8 cellular contexts compared by ENCODE assay signal in the genomic region with DNA sequence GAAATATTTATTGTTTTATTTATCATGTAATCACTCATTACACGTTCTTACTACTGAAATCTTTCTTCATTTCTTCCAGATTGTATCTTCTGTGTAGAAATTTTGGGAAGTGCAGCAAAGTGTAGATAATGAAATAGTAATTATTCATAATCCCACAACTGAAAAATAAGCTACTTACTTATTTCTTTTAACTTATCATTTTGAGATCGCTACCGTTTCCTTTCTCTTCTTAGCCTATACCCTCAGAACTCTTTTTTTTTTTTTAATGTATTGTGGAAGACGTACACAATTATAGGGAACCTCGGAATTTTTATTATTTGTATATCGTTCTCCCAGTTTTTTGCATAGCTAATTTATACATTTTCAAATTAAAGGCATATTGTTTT. TPM values are rescaled to one million over a fixed set of nuclear protein-coding genes. Genes with fewer than 3 reads are reported as not detected.
DNase-seq lines count a peak whose midpoint lies in the region; ATAC-seq and TF ChIP-seq lines count a peak whose summit lies in the region.

No MANE protein-coding gene starts in this region.

- no peak overlapping the region for H2AK5ac ChIP-seq in H9 (ENCODE audit: insufficient read length, low read length)

- peaks cover 5% of the 10 kb centered on the region for H3K23me2 ChIP-seq in H9 (ENCODE audit: insufficient read length, low read depth, low read length, poor library complexity, severe bottlenecking)

- intact Hi-C loops in ascending aorta (cut with DNase I), result no loop called here
- intact Hi-C loops in stomach (cut with DNase I; ENCODE audit: low total_unique reads), result no loop called here
- intact Hi-C loops in posterior vena cava (cut with DNase I), result no loop called here

- TF ChIP-seq CTCF in H9 (conservative IDR thresholded peaks at IDR 0.05) (no peak), ascending aorta (IDR thresholded peaks at IDR 0.05) (no peak), stomach (IDR thresholded peaks at IDR 0.05) (no peak)

- no peak overlapping the region for H3K56ac ChIP-seq in H9 (ENCODE audit: insufficient read length, low read depth, low read length)

- H3K18ac ChIP-seq in H9 (ENCODE audit: insufficient read length, low read depth, low read length), result no peak overlapping the region

- no peak for TF ChIP-seq POLR2A in stomach (IDR thresholded peaks at IDR 0.05)

- no peak overlapping the region for H3K4ac ChIP-seq in H9 (ENCODE audit: low read depth, low read length)

- peak overlapping the region; percentile 7 for H3K4me2 ChIP-seq in H9 (ENCODE audit: insufficient read depth, insufficient read length, low read length)

- no peak overlapping the region for H3K23ac ChIP-seq in H9 (ENCODE audit: insufficient read length, low read depth, low read length)

- no peak overlapping the region for H2BK12ac ChIP-seq in H9 (ENCODE audit: insufficient read length, low read depth, low read length)

- peaks cover 13% of the 10 kb centered on the region for H3K27me3 Mint-ChIP-seq in H9 (ENCODE audit: low read depth)

- ATAC-seq in HG03432 (IDR thresholded peaks at IDR 0.05; ENCODE audit: unreplicated experiment), result no peak

- H3K14ac ChIP-seq in H9 (ENCODE audit: insufficient read depth, low read length), result no peak overlapping the region

- no peak overlapping the region for H2BK5ac ChIP-seq in H9 (ENCODE audit: insufficient read length, low read length)

- no CpG with 5 or more reads among the region's 6 CpGs for WGBS in H9 (ENCODE audit: extremely low coverage, insufficient read length, low lambda C conversion rate)
- 6 to 21% (median 16%) methylated on average over 6 of the region's 6 CpGs for WGBS in stomach, 5 donors

- no peak overlapping the region for H4K91ac ChIP-seq in H9 (ENCODE audit: insufficient read length, low read depth, low read length)

- no peaks in the 10 kb centered on the region for H3K9me3 Mint-ChIP-seq in H9

- no peak overlapping the region for H2AFZ ChIP-seq in H9 (ENCODE audit: low read length)

- H3K4me1 Mint-ChIP-seq in H9, result peaks cover 8 to 13% of the 10 kb centered on the region in 2 experiments

- H3K27ac Mint-ChIP-seq in H9, result no peak overlapping the region

- H3K79me1 ChIP-seq in H9 (ENCODE audit: insufficient read depth, low read depth, low read length, poor library complexity, severe bottlenecking), result peaks cover 3% of the 10 kb centered on the region

- no peak overlapping the region for H4K5ac ChIP-seq in H9 (ENCODE audit: insufficient read length, low read depth, low read length)

- no peaks in the 10 kb centered on the region for H3K4me1 ChIP-seq in H9 (ENCODE audit: insufficient read depth, low read length)
- H3K4me1 ChIP-seq in ascending aorta, result peaks cover 0 to 3% of the 10 kb centered on the region in 2 donors
- peaks cover 8 to 27% (median 20%) of the 10 kb centered on the region in 4 donors for H3K4me1 ChIP-seq in stomach

- peak overlapping the region; percentile 81 to 99 for H3K4me3 ChIP-seq in ascending aorta
- peak overlapping the region; percentile 21; the same call in 1 of the 2 replicates for H3K4me3 ChIP-seq in iPS-18c (ENCODE audit: insufficient read depth, low read depth, low read length)
- peak overlapping the region; percentile 79 to 89 (median 87) for H3K4me3 ChIP-seq in stomach

- H2BK15ac ChIP-seq in H9 (ENCODE audit: low read depth, low read length), result no peak overlapping the region

- H3K27me3 ChIP-seq in H9 (ENCODE audit: insufficient read depth, low read length) (no peaks in the 10 kb centered on the region), ascending aorta (no peaks in the 10 kb centered on the region), stomach (peaks cover 0 to 27% (median 4%) of the 10 kb centered on the region in 3 donors)

- H3K9me3 ChIP-seq in H9 (ENCODE audit: control insufficient read depth, low read depth, low read length) (no peaks in the 10 kb centered on the region), ascending aorta (no peaks in the 10 kb centered on the region), iPS-18c (ENCODE audit: control insufficient read depth, insufficient read depth, low read length) (no peaks in the 10 kb centered on the region), stomach (no peaks in the 10 kb centered on the region)

- H2BK20ac ChIP-seq in H9 (ENCODE audit: low read depth, low read length, poor library complexity, severe bottlenecking), result no peak overlapping the region

- H3K79me2 ChIP-seq in H9 (ENCODE audit: insufficient read depth, low read length), result peaks cover 2% of the 10 kb centered on the region; the same call in 1 of the 2 replicates

- no peaks in the 10 kb centered on the region for H4K20me1 ChIP-seq in H9 (ENCODE audit: control insufficient read depth, insufficient read depth, insufficient read length)

- no peak overlapping the region for H3K27ac ChIP-seq in H9 (ENCODE audit: insufficient read length, low read depth, low read length)
- peak overlapping the region; percentile 92 to 95 for H3K27ac ChIP-seq in ascending aorta
- peak overlapping the region; percentile 42 to 94 (median 93) for H3K27ac ChIP-seq in stomach

- H3K4me3 Mint-ChIP-seq in H9, result no peak overlapping the region

- no peak overlapping the region for H3K9ac ChIP-seq in H9 (ENCODE audit: extremely low read depth, insufficient read length, low read length)

- H3K36me3 Mint-ChIP-seq in H9 (ENCODE audit: insufficient read depth in 1 of 3, low read depth in 3 of 3), result peaks cover 5 to 17% (median 12%) of the 10 kb centered on the region in 3 experiments; a peak in 6 of 7 replicates

- H2BK120ac ChIP-seq in H9 (ENCODE audit: low read depth, low read length, poor library complexity, severe bottlenecking), result no peak overlapping the region

- no peak overlapping the region for H3T11ph ChIP-seq in H9 (ENCODE audit: low read length)

- H4K8ac ChIP-seq in H9 (replicated peaks; ENCODE audit: insufficient read length, low read depth, low read length), result no peak overlapping the region

- no peak for DNase-seq in H9
- DNase-seq in ascending aorta (ENCODE audit: low spot score in 2 of 2), result no peak
- DNase-seq in stomach, result no peak
- no peak for DNase-seq in activated effector memory CD4-positive, alpha-beta T cell treated with Interleukin-2 at 50 U/mL for 16 hours
- no peak for DNase-seq in NCI-H1694 treated with DMSO at 0.1 percent for 48 hours (lab: John Stamatoyannopoulos, UW)
- no peak for DNase-seq in posterior vena cava (ENCODE audit: low spot score)

- peaks cover 0 to 6% of the 10 kb centered on the region in 2 donors for H3K36me3 ChIP-seq in ascending aorta
- peaks cover 0 to 12% (median 7%) of the 10 kb centered on the region in 4 donors for H3K36me3 ChIP-seq in stomach

- no peak for TF ChIP-seq EP300 in stomach (IDR thresholded peaks at IDR 0.05)

RNA-seq across cellular contexts. Expression of gene FH, which starts 0.5 kb away (rescaled TPM):
- 81.6 and 83.9 TPM in 2 replicates for total RNA-seq in H9 (2021)
- total RNA-seq in ascending aorta, result 29.9 TPM
- total RNA-seq in stomach, result 10 to 100 TPM in 4 of 5 donors, 1 to 10 TPM in 1; 9.9 to 71.0 (median 36.4) TPM
- 10 to 100 TPM; 45.3 to 52.5 (median 51.5) TPM for polyA plus RNA-seq in stomach
- total RNA-seq in posterior vena cava, result 10 to 100 TPM; 45.0 to 54.1 TPM

RNA-seq across cellular contexts. Expression of gene KMO, which starts 12.1 kb away (rescaled TPM):
- total RNA-seq in H9 (2021) (not detected in 2 replicates), ascending aorta (not detected), stomach (under 1 TPM in 1 of 5 donors, not detected in 4; 0.18 TPM), posterior vena cava (1 to 10 TPM; 1.1 to 1.2 TPM)
- polyA plus RNA-seq in stomach, result under 1 TPM in 2 of 3 donors, not detected in 1; 0.06 to 0.33 TPM

Comparison
In these comparisons a context has a peak if more than half of its experiments do, and no peak if none do; other contexts are left out.
1. H3K4me3 ChIP-seq: peak in every context shown above with its lines; median percentile 90 in ascending aorta; 87 in stomach; 21 in iPS-18c.